Comparison of ENCODE assay signal across 1 cellular context in the genomic region with DNA sequence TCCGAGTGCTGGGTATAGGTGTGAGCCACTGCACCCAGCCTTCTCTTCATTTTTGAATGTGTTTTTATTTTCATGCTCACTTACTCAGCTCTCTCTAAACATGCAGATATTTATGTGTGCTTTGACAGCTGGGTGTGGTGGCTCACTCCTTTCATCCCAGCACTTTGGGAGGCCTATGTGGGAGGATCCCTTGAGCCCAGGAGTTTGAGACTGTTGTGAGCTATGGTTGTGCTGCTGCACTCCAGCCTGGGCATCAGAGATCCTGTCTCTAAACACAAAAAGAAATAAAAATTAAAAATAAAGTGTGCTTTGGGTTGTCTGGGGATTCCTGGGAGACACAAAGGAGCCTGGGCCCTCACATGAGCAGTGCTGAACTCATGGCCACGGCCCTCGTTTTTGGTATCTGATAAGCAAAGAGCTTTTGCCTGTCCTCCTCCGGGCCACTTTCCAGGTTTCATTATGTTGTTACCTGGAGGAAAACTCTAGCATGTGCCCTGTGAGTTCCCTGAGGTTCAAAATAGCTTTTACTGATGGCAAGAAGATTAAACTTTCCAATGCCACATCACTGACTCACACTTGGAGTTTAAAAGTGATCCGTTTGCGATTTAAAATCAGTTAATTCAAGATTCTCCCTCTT.
TF ChIP-seq lines count a peak whose summit lies in the region.

No MANE protein-coding gene starts in this region.

TF ChIP-seq in HepG2, 621 proteins besides CTCF, POLR2A, EP300 and RAD21 (continued from another document):
- TF ChIP-seq, protein P1, sequence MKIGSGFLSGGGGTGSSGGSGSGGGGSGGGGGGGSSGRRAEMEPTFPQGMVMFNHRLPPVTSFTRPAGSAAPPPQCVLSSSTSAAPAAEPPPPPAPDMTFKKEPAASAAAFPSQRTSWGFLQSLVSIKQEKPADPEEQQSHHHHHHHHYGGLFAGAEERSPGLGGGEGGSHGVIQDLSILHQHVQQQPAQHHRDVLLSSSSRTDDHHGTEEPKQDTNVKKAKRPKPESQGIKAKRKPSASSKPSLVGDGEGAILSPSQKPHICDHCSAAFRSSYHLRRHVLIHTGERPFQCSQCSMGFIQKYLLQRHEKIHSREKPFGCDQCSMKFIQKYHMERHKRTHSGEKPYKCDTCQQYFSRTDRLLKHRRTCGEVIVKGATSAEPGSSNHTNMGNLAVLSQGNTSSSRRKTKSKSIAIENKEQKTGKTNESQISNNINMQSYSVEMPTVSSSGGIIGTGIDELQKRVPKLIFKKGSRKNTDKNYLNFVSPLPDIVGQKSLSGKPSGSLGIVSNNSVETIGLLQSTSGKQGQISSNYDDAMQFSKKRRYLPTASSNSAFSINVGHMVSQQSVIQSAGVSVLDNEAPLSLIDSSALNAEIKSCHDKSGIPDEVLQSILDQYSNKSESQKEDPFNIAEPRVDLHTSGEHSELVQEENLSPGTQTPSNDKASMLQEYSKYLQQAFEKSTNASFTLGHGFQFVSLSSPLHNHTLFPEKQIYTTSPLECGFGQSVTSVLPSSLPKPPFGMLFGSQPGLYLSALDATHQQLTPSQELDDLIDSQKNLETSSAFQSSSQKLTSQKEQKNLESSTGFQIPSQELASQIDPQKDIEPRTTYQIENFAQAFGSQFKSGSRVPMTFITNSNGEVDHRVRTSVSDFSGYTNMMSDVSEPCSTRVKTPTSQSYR (CRISPR knock-in tag; IDR thresholded peaks at IDR 0.05; ENCODE audit: borderline replicate concordance): no peak
- no peak for TF ChIP-seq ZNF614 (CRISPR knock-in tag; IDR thresholded peaks at IDR 0.05; ENCODE audit: borderline replicate concordance)
- no peak for TF ChIP-seq PCBP1 (IDR thresholded peaks at IDR 0.05; ENCODE audit: borderline replicate concordance, low read depth, low read length)
- TF ChIP-seq ZNF570 (CRISPR knock-in tag; IDR thresholded peaks at IDR 0.05; ENCODE audit: borderline replicate concordance): no peak
- no peak for TF ChIP-seq RAD51 (IDR thresholded peaks at IDR 0.05; ENCODE audit: borderline replicate concordance)
- no peak for TF ChIP-seq FUBP1 (CRISPR knock-in tag; IDR thresholded peaks at IDR 0.05; ENCODE audit: borderline replicate concordance)
- TF ChIP-seq, protein P2, sequence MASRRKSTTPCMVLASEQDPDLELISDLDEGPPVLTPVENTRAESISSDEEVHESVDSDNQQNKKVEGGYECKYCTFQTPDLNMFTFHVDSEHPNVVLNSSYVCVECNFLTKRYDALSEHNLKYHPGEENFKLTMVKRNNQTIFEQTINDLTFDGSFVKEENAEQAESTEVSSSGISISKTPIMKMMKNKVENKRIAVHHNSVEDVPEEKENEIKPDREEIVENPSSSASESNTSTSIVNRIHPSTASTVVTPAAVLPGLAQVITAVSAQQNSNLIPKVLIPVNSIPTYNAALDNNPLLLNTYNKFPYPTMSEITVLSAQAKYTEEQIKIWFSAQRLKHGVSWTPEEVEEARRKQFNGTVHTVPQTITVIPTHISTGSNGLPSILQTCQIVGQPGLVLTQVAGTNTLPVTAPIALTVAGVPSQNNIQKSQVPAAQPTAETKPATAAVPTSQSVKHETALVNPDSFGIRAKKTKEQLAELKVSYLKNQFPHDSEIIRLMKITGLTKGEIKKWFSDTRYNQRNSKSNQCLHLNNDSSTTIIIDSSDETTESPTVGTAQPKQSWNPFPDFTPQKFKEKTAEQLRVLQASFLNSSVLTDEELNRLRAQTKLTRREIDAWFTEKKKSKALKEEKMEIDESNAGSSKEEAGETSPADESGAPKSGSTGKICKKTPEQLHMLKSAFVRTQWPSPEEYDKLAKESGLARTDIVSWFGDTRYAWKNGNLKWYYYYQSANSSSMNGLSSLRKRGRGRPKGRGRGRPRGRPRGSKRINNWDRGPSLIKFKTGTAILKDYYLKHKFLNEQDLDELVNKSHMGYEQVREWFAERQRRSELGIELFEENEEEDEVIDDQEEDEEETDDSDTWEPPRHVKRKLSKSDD (CRISPR knock-in tag; IDR thresholded peaks at IDR 0.05; ENCODE audit: low read depth): no peak
- no peak for TF ChIP-seq MYC (CRISPR knock-in tag; IDR thresholded peaks at IDR 0.05; ENCODE audit: borderline replicate concordance)
- TF ChIP-seq GABPB1 (CRISPR knock-in tag; IDR thresholded peaks at IDR 0.05): no peak
- TF ChIP-seq, protein P3, sequence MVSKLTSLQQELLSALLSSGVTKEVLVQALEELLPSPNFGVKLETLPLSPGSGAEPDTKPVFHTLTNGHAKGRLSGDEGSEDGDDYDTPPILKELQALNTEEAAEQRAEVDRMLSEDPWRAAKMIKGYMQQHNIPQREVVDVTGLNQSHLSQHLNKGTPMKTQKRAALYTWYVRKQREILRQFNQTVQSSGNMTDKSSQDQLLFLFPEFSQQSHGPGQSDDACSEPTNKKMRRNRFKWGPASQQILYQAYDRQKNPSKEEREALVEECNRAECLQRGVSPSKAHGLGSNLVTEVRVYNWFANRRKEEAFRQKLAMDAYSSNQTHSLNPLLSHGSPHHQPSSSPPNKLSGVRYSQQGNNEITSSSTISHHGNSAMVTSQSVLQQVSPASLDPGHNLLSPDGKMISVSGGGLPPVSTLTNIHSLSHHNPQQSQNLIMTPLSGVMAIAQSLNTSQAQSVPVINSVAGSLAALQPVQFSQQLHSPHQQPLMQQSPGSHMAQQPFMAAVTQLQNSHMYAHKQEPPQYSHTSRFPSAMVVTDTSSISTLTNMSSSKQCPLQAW (CRISPR knock-in tag; IDR thresholded peaks at IDR 0.05): no peak
- no peak for TF ChIP-seq NRL (CRISPR knock-in tag; IDR thresholded peaks at IDR 0.05; ENCODE audit: borderline replicate concordance)
